ENCODE assay signal across 13 cellular contexts in genomic region chr6:35055906-35056305, GRCh38.
A peak's percentile ranks its signal among the peaks of the same experiment; 100 is the strongest.
DNase-seq lines count a peak whose midpoint lies in the region; ATAC-seq, FAIRE-seq and TF ChIP-seq lines count a peak whose summit lies in the region.
"Had no signal": no experiment of that assay in that cellular context is flagged by ENCODE, and none has a peak within 500 bp of the region (broad histone marks: within the 10 kb centered on the region; RNA-seq: fewer than 3 reads in every experiment).

No MANE protein-coding gene starts in this region.

- H3K4me1 ChIP-seq in H9 (ENCODE audit: insufficient read depth, low read length) (no peaks in the 10 kb centered on the region), gastroesophageal sphincter (peaks cover 17 to 99% (median 25%) of the 10 kb centered on the region in 3 donors), tibial artery (peaks cover 0 to 43% (median 9%) of the 10 kb centered on the region in 4 donors)
- H3K4me1 ChIP-seq: Caco-2 had no signal

- H3K9me3 Mint-ChIP-seq in H9: no peaks in the 10 kb centered on the region
- H3K9me3 Mint-ChIP-seq: CD8-positive, alpha-beta memory T cell had no signal

- no peaks in the 10 kb centered on the region for H3K23me2 ChIP-seq in H9 (ENCODE audit: insufficient read length, low read depth, low read length, poor library complexity, severe bottlenecking)

- H3K27me3 ChIP-seq in H9 (ENCODE audit: insufficient read depth, low read length) (no peaks in the 10 kb centered on the region), bronchial epithelial cell (ENCODE audit: control insufficient read depth, insufficient read depth, low read length) (no peaks in the 10 kb centered on the region), gastroesophageal sphincter (no peaks in the 10 kb centered on the region), tibial artery (no peaks in the 10 kb centered on the region)
- H3K27me3 ChIP-seq: BLaER1 had no signal

- no peak for TF ChIP-seq POLR2A in gastroesophageal sphincter (IDR thresholded peaks at IDR 0.05)

- H4K8ac ChIP-seq in H9 (replicated peaks; ENCODE audit: insufficient read length, low read depth, low read length): no peak overlapping the region

- no peak overlapping the region for H3T11ph ChIP-seq in H9 (ENCODE audit: low read length)

- no peak overlapping the region for H2BK120ac ChIP-seq in H9 (ENCODE audit: low read depth, low read length, poor library complexity, severe bottlenecking)

- H3K4me1 Mint-ChIP-seq in H9: peaks cover 5 to 16% of the 10 kb centered on the region in 2 experiments

- H2BK5ac ChIP-seq in H9 (ENCODE audit: insufficient read length, low read length): no peak overlapping the region

- H3K4me2 ChIP-seq in H9 (ENCODE audit: insufficient read depth, insufficient read length, low read length): no peak overlapping the region
- H3K4me2 ChIP-seq: BLaER1 had no signal

- no peak overlapping the region for H3K27ac ChIP-seq in H9 (ENCODE audit: insufficient read length, low read depth, low read length)
- peak overlapping the region in 3 of 4 donors; percentile 59 to 97 (median 85) for H3K27ac ChIP-seq in gastroesophageal sphincter
- H3K27ac ChIP-seq in tibial artery: peak overlapping the region; percentile 9 to 10
- H3K27ac ChIP-seq: BLaER1, HL-60 had no signal

- WGBS in H9 (ENCODE audit: extremely low coverage, insufficient read length, low lambda C conversion rate): no CpG with 5 or more reads among the region's 4 CpGs
- 72 to 95% methylated on average over 4 of the region's 4 CpGs for WGBS in gastroesophageal sphincter (ENCODE audit: low coverage in 1 of 2), 2 donors

- H4K20me1 ChIP-seq in H9 (ENCODE audit: control insufficient read depth, insufficient read depth, insufficient read length): no peaks in the 10 kb centered on the region
- H4K20me1 ChIP-seq: BLaER1 had no signal

- H2AK5ac ChIP-seq in H9 (ENCODE audit: insufficient read length, low read length): no peak overlapping the region

- TF ChIP-seq CTCF in H9 (conservative IDR thresholded peaks at IDR 0.05) (no peak), bronchial epithelial cell (IDR thresholded peaks at IDR 0.05; ENCODE audit: insufficient read depth, low read length, severe bottlenecking) (no peak), gastroesophageal sphincter (IDR thresholded peaks at IDR 0.05) (no peak), tibial artery (IDR thresholded peaks at IDR 0.05) (no peak)

- DNase-seq in H9 (no peak), bronchial epithelial cell (ENCODE audit: low read depth) (no peak), tibial artery (no peak), DMS79 treated with DMSO at 0.1 percent for 48 hours (lab: John Stamatoyannopoulos, UW) (no peak), T-helper 2 cell (no peak)
- no peak for DNase-seq in stimulated activated CD4-positive, alpha-beta T cell treated with anti-CD3 and anti-CD28 coated beads, Interleukin-4, amount 100 ng/mL, for 24 hours
- DNase-seq: Caco-2; CD8-positive, alpha-beta memory T cell; GF-D8 had no signal

- no peak overlapping the region for H4K91ac ChIP-seq in H9 (ENCODE audit: insufficient read length, low read depth, low read length)

- no peak overlapping the region for H2BK12ac ChIP-seq in H9 (ENCODE audit: insufficient read length, low read depth, low read length)

- H3K4me3 ChIP-seq in bronchial epithelial cell (ENCODE audit: low read depth, low read length) (no peak overlapping the region), gastroesophageal sphincter (no peak overlapping the region), tibial artery (no peak overlapping the region)
- H3K4me3 ChIP-seq: BLaER1 had no signal

- H2BK15ac ChIP-seq in H9 (ENCODE audit: low read depth, low read length): no peak overlapping the region

- peak; percentile 79 for FAIRE-seq in bronchial epithelial cell (lab: Jason Lieb, UNC)

- no peaks in the 10 kb centered on the region for H3K9me3 ChIP-seq in H9 (ENCODE audit: control insufficient read depth, low read depth, low read length)
- H3K9me3 ChIP-seq in gastroesophageal sphincter: no peaks in the 10 kb centered on the region
- H3K9me3 ChIP-seq in tibial artery: no peaks in the 10 kb centered on the region
- H3K9me3 ChIP-seq: BLaER1, Caco-2 had no signal

- H4K5ac ChIP-seq in H9 (ENCODE audit: insufficient read length, low read depth, low read length): no peak overlapping the region

- H3K4ac ChIP-seq in H9 (ENCODE audit: low read depth, low read length): no peak overlapping the region

- H3K36me3 ChIP-seq in bronchial epithelial cell (ENCODE audit: control insufficient read depth, insufficient read depth, low read length) (peaks cover 1% of the 10 kb centered on the region), gastroesophageal sphincter (peaks cover 0 to 79% of the 10 kb centered on the region in 2 donors), tibial artery (peaks cover 30 to 66% (median 35%) of the 10 kb centered on the region in 3 donors)

- intact Hi-C loops in tibial artery (cut with DNase I; ENCODE audit: low total_unique reads): no loop called here

- H2BK20ac ChIP-seq in H9 (ENCODE audit: low read depth, low read length, poor library complexity, severe bottlenecking): no peak overlapping the region

- TF ChIP-seq EP300 in gastroesophageal sphincter (IDR thresholded peaks at IDR 0.05): no peak

- H3K79me1 ChIP-seq in H9 (ENCODE audit: insufficient read depth, low read depth, low read length, poor library complexity, severe bottlenecking): no peaks in the 10 kb centered on the region

- no peak overlapping the region for H3K14ac ChIP-seq in H9 (ENCODE audit: insufficient read depth, low read length)

- peaks cover 5 to 44% (median 39%) of the 10 kb centered on the region in 3 experiments; a peak in 6 of 7 replicates for H3K36me3 Mint-ChIP-seq in H9 (ENCODE audit: insufficient read depth in 1 of 3, low read depth in 3 of 3)

- H3K4me3 Mint-ChIP-seq in H9: no peak overlapping the region
- H3K4me3 Mint-ChIP-seq: CD8-positive, alpha-beta memory T cell had no signal

- no peaks in the 10 kb centered on the region for H3K27me3 Mint-ChIP-seq in H9 (ENCODE audit: low read depth)

- no peak overlapping the region for H3K18ac ChIP-seq in H9 (ENCODE audit: insufficient read length, low read depth, low read length)

- H3K27ac Mint-ChIP-seq in H9: peak overlapping the region in 2 of 3 experiments; percentile 19 to 49; a peak in 1 of 7 replicates
- H3K27ac Mint-ChIP-seq: CD8-positive, alpha-beta memory T cell had no signal

- no peaks in the 10 kb centered on the region for H3K79me2 ChIP-seq in H9 (ENCODE audit: insufficient read depth, low read length)

- no peak for ATAC-seq in gastroesophageal sphincter
- ATAC-seq: HCT116 had no signal

- no peak overlapping the region for H2AFZ ChIP-seq in H9 (ENCODE audit: low read length)

- H3K9ac ChIP-seq in H9 (ENCODE audit: extremely low read depth, insufficient read length, low read length): no peak overlapping the region
- H3K9ac ChIP-seq: BLaER1 had no signal

- H3K56ac ChIP-seq in H9 (ENCODE audit: insufficient read length, low read depth, low read length): no peak overlapping the region

- H3K23ac ChIP-seq in H9 (ENCODE audit: insufficient read length, low read depth, low read length): no peak overlapping the region
